Comparison of ENCODE assay signal across 7 cellular contexts in the genomic region with DNA sequence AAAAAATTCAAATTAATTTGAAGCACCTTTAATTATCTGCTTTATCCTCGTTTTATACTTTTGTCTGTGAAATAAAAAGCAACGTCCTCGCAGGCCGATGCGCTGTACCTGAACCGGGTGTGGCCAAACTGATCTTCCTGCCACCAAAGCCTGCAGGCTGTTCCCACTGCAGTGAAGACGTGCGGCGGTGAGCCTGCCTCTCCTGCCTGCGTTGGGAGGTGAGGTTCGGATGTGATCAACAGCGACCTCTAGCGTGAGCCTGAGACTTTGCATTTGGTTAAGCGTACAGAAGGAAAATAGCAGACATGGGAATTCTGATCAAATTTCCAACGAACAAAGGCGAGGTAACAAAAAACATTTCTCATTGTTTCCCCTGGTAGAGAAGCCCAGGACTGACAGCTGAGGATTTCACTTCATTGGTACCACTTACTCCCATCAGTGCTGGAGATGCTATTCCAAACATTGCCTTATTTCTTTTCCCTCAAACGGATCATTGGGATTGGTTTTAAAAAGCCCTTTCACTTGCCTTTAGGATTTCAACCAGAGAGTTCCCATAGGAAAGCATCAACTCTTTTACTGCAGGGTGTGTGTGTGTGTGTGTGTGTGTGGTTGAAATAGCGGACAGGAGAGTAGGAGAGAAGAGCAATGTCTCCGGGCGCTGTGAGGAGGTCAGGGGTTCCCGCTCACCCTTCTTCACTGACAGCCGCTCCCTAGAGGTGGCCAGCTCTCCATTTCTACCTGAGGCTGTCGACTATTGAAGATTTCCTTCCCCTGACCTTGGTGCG.
A peak's percentile ranks its signal among the peaks of the same experiment; 100 is the strongest.
DNase-seq lines count a peak whose midpoint lies in the region; ATAC-seq and TF ChIP-seq lines count a peak whose summit lies in the region.

No MANE protein-coding gene starts in this region.

- peak; percentile 60 for ATAC-seq in HG03097 (IDR thresholded peaks at IDR 0.05; ENCODE audit: low FRiP score, unreplicated experiment)
- peak; percentile 68 for ATAC-seq in central memory CD8-positive, alpha-beta T cell (replicated peaks; ENCODE audit: extremely low read depth, poor library complexity, severe bottlenecking)

- in situ Hi-C loops in GM13977 (cut with MboI; ENCODE audit: low pct_unique_long_range_greater_than_20kb, low sequenced_read_pairs, unreplicated experiment) = loop anchor here (10.0 kb wide), 1 partner anchor 292 kb away; no protein-coding TSS in a partner anchor

- H3K9me3 Mint-ChIP-seq in central memory CD8-positive, alpha-beta T cell = no peaks in the 10 kb centered on the region

- peaks cover 25% of the 10 kb centered on the region for H3K4me1 Mint-ChIP-seq in central memory CD8-positive, alpha-beta T cell

- H3K4me3 Mint-ChIP-seq in central memory CD8-positive, alpha-beta T cell = no peak overlapping the region

- no peak overlapping the region for H3K27ac Mint-ChIP-seq in central memory CD8-positive, alpha-beta T cell (ENCODE audit: low read depth)

- H3K27me3 Mint-ChIP-seq in central memory CD8-positive, alpha-beta T cell = no peaks in the 10 kb centered on the region

- TF ChIP-seq CTCF in GM13977 (IDR thresholded peaks at IDR 0.05; ENCODE audit: extremely low read depth, insufficient read depth, missing control alignments) = peak; percentile 94

- H3K36me3 Mint-ChIP-seq in central memory CD8-positive, alpha-beta T cell (ENCODE audit: insufficient read depth) = no peaks in the 10 kb centered on the region

- peak; percentile 57 for DNase-seq in GM13977 (ENCODE audit: low spot score)
- DNase-seq in NCI-H446 (lab: John Stamatoyannopoulos, UW) = peak; percentile 55 to 82
- peak; percentile 69 for DNase-seq in activated CD4-positive, CD25-positive, alpha-beta regulatory T cell treated with anti-CD3 and anti-CD28 coated beads, Interleukin-2, amount 50 U/mL, for 72 hours
- DNase-seq in central memory CD8-positive, alpha-beta T cell (ENCODE audit: low spot score in 2 of 2) = peak; percentile 66
- peak; percentile 80 for DNase-seq in kidney tubule cell (ENCODE audit: low spot score)
- DNase-seq in stimulated activated CD4-positive, alpha-beta T cell treated with anti-CD3 and anti-CD28 coated beads, Interleukin-4, amount 100 ng/mL, for 1 hour = peak; percentile 72

Comparison
In these comparisons a context has a peak if more than half of its experiments do, and no peak if none do; other contexts are left out.
1. Peak in every context shown above with its lines: DNase-seq and ATAC-seq.